In the genomic region with DNA sequence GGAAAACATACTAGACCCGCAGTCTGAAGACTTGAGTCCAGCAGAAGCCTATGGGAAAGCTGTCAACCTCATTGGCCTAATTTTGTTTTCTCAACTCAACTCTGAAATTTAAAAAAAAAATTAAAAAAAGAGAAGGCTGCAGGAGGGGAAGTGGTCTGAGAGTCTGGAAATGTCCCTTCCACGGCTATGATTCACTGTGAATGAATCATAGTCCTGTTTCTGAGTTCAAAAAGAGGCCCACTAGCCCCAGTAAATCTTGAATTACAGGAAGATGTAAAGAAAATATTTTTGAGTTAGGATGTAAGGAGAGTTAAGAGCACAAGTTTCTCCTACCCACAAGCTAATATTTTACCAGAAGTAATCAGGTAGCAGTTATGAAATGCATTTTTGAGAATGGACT, we compare ENCODE assay signal across 12 cellular contexts.
A peak's percentile ranks its signal among the peaks of the same experiment; 100 is the strongest.
DNase-seq lines count a peak whose midpoint lies in the region; ATAC-seq and TF ChIP-seq lines count a peak whose summit lies in the region.
"Had no signal": no experiment of that assay in that cellular context is flagged by ENCODE, and none has a peak within 500 bp of the region (broad histone marks: within the 10 kb centered on the region; RNA-seq: fewer than 3 reads in every experiment).

No MANE protein-coding gene starts in this region.

- BruUV-seq in PC-9 (replicated peaks; lab: Mats Ljungman, UMichigan): no TSS peak

- TF ChIP-seq CTCF in AG10803 (conservative IDR thresholded peaks at IDR 0.05; ENCODE audit: low read length): no peak
- TF ChIP-seq CTCF in SK-N-SH (IDR thresholded peaks at IDR 0.05): no peak
- no peak for TF ChIP-seq CTCF in PC-9 (conservative IDR thresholded peaks at IDR 0.05)

- H4K20me1 ChIP-seq in SK-N-SH (ENCODE audit: insufficient read depth): no peaks in the 10 kb centered on the region
- H4K20me1 ChIP-seq in PC-9 (ENCODE audit: insufficient read depth): no peaks in the 10 kb centered on the region

- 26% methylated on average over 2 of the region's 2 CpGs for WGBS in SK-N-SH (ENCODE audit: low lambda C conversion rate)

- DNase-seq in AG10803 (ENCODE audit: low read depth) (peak; percentile 4), SK-N-SH (no peak), kidney glomerular epithelial cell (lab: John Stamatoyannopoulos, UW) (peak; percentile 66), cerebellar cortex (ENCODE audit: low spot score) (no peak), PC-9 (no peak)
- DNase-seq in activated CD4-positive, alpha-beta T cell treated with anti-CD3 and anti-CD28 coated beads, Interleukin-2, amount 10 ng/mL, durations not matched to agents 7 days and 5 days: no peak
- DNase-seq: left cardiac atrium, NCI-H1694, small intestine, stomach had no signal

- no peak overlapping the region for H3K4me3 ChIP-seq in AG10803 (ENCODE audit: low read length)
- H3K4me3 ChIP-seq in SK-N-SH (ENCODE audit: low read depth in 2 of 2, low read length in 1 of 2): no peak overlapping the region
- no peak overlapping the region for H3K4me3 ChIP-seq in PC-9
- H3K4me3 ChIP-seq: stomach had no signal

- H2AFZ ChIP-seq in SK-N-SH (ENCODE audit: low read depth) (peak overlapping the region; percentile 33), PC-9 (no peak overlapping the region)

- POLR2A ChIA-PET in SK-N-SH (lab: Yijun Ruan, JAX): no interaction called here
- POLR2A ChIA-PET in activated CD4-positive, alpha-beta T cell treated with anti-CD3 and anti-CD28 coated beads, Interleukin-2, amount 10 ng/mL, durations not matched to agents 7 days and 5 days (lab: Charles Lee): no interaction called here
- POLR2A ChIA-PET in PC-9 (lab: Charles Lee; ENCODE audit: unreplicated experiment): no interaction called here

- H3K4me2 ChIP-seq in SK-N-SH: peak overlapping the region; percentile 51
- no peak overlapping the region for H3K4me2 ChIP-seq in PC-9

- H3K27me3 Mint-ChIP-seq in activated CD4-positive, alpha-beta T cell treated with anti-CD3 and anti-CD28 coated beads, Interleukin-2, amount 10 ng/mL, durations not matched to agents 7 days and 5 days: no peaks in the 10 kb centered on the region

- no peak overlapping the region for H3K27ac Mint-ChIP-seq in activated CD4-positive, alpha-beta T cell treated with anti-CD3 and anti-CD28 coated beads, Interleukin-2, amount 10 ng/mL, durations not matched to agents 7 days and 5 days

- peaks cover 3% of the 10 kb centered on the region for H3K4me1 Mint-ChIP-seq in activated CD4-positive, alpha-beta T cell treated with anti-CD3 and anti-CD28 coated beads, Interleukin-2, amount 10 ng/mL, durations not matched to agents 7 days and 5 days

- H3K4me1 ChIP-seq in SK-N-SH (ENCODE audit: control insufficient read depth in 1 of 2, insufficient read depth in 2 of 2, low read depth in 1 of 2, low read length in 1 of 2) (peaks cover 0 to 17% of the 10 kb centered on the region in 2 experiments; a peak in 2 of 4 replicates), PC-9 (replicated peaks; ENCODE audit: insufficient read depth) (no peaks in the 10 kb centered on the region)

- peak overlapping the region in 1 of 2 experiments; percentile 72; a peak in 2 of 4 replicates for H3K27ac ChIP-seq in SK-N-SH (ENCODE audit: low read depth in 2 of 2, low read length in 1 of 2)
- H3K27ac ChIP-seq in PC-9: no peak overlapping the region
- H3K27ac ChIP-seq: stomach had no signal

- H3K36me3 Mint-ChIP-seq in activated CD4-positive, alpha-beta T cell treated with anti-CD3 and anti-CD28 coated beads, Interleukin-2, amount 10 ng/mL, durations not matched to agents 7 days and 5 days (ENCODE audit: low read depth): no peaks in the 10 kb centered on the region

- no peaks in the 10 kb centered on the region for H3K79me2 ChIP-seq in SK-N-SH (ENCODE audit: insufficient read depth)
- H3K79me2 ChIP-seq in PC-9 (ENCODE audit: low read depth): no peaks in the 10 kb centered on the region

- H3F3A ChIP-seq in SK-N-SH (replicated peaks; ENCODE audit: insufficient read depth) (peaks cover 17% of the 10 kb centered on the region), PC-9 (ENCODE audit: insufficient read depth, low read depth) (no peaks in the 10 kb centered on the region)

- CTCF ChIA-PET in SK-N-SH (lab: Yijun Ruan, JAX) (no interaction called here), PC-9 (lab: Charles Lee) (no interaction called here)
- CTCF ChIA-PET in activated CD4-positive, alpha-beta T cell treated with anti-CD3 and anti-CD28 coated beads, Interleukin-2, amount 10 ng/mL, durations not matched to agents 7 days and 5 days (lab: Charles Lee): no interaction called here

- H3K9me3 ChIP-seq in SK-N-SH (no peaks in the 10 kb centered on the region), PC-9 (ENCODE audit: insufficient read depth, low read depth) (no peaks in the 10 kb centered on the region)
- H3K9me3 ChIP-seq: stomach had no signal

- H3K36me3 ChIP-seq in SK-N-SH (replicated peaks in 1 of 2; ENCODE audit: control insufficient read depth in 1 of 2, insufficient read depth in 2 of 2, low read length in 1 of 2): no peaks in the 10 kb centered on the region
- H3K36me3 ChIP-seq in PC-9 (ENCODE audit: low read depth): no peaks in the 10 kb centered on the region
- H3K36me3 ChIP-seq: stomach had no signal

- intact Hi-C loops in PC-9 (cut with micrococcal nuclease; ENCODE audit: unreplicated experiment): no loop called here

- no peaks in the 10 kb centered on the region for H3K9me2 ChIP-seq in SK-N-SH
- no peaks in the 10 kb centered on the region for H3K9me2 ChIP-seq in PC-9 (ENCODE audit: insufficient read depth)

- H3K4me3 Mint-ChIP-seq in activated CD4-positive, alpha-beta T cell treated with anti-CD3 and anti-CD28 coated beads, Interleukin-2, amount 10 ng/mL, durations not matched to agents 7 days and 5 days: no peak overlapping the region

- H3K9ac ChIP-seq in SK-N-SH: no peak overlapping the region

- no peak for TF ChIP-seq EP300 in SK-N-SH (IDR thresholded peaks at IDR 0.05; ENCODE audit: borderline replicate concordance in 1 of 2, low read depth in 1 of 2, low read length in 1 of 2)

- no peaks in the 10 kb centered on the region for H3K9me3 Mint-ChIP-seq in activated CD4-positive, alpha-beta T cell treated with anti-CD3 and anti-CD28 coated beads, Interleukin-2, amount 10 ng/mL, durations not matched to agents 7 days and 5 days

- H3K27me3 ChIP-seq in SK-N-SH (ENCODE audit: insufficient read depth): no peaks in the 10 kb centered on the region
- no peaks in the 10 kb centered on the region for H3K27me3 ChIP-seq in PC-9 (ENCODE audit: insufficient read depth, low read depth)
- H3K27me3 ChIP-seq: stomach had no signal

- peak; percentile 57 for ATAC-seq in HG02642 (IDR thresholded peaks at IDR 0.05; ENCODE audit: poor library complexity, unreplicated experiment)
- no peak for ATAC-seq in HG02840 (IDR thresholded peaks at IDR 0.05; ENCODE audit: low FRiP score, unreplicated experiment)

- no peak for TF ChIP-seq RAD21 in SK-N-SH (IDR thresholded peaks at IDR 0.05; ENCODE audit: low read length)

TF ChIP-seq in SK-N-SH, 30 proteins besides CTCF, POLR2A, EP300 and RAD21 (continues in another document):
- TF ChIP-seq JUND (IDR thresholded peaks at IDR 0.05) (peak; percentile 61), ELF1 (IDR thresholded peaks at IDR 0.05) (no peak), FOXJ3 (CRISPR knock-in tag; IDR thresholded peaks at IDR 0.05) (no peak), MEF2A (IDR thresholded peaks at IDR 0.05; ENCODE audit: borderline replicate concordance, low read depth) (no peak), GATA2 (CRISPR knock-in tag; IDR thresholded peaks at IDR 0.05) (no peak), TEAD4 (IDR thresholded peaks at IDR 0.05; ENCODE audit: borderline replicate concordance, insufficient read depth) (no peak), TCF12 (IDR thresholded peaks at IDR 0.05) (0 out of 2 replicates have a peak, but pooled peaks have one; percentile 11), YY1 (IDR thresholded peaks at IDR 0.05; ENCODE audit: low read depth) (no peak), NRF1 (IDR thresholded peaks at IDR 0.05; ENCODE audit: low read depth, low read length) (no peak), RFX5 (IDR thresholded peaks at IDR 0.05; ENCODE audit: low read length) (no peak), RCOR1 (IDR thresholded peaks at IDR 0.05; ENCODE audit: low read length) (no peak)
- TF ChIP-seq, protein P1, sequence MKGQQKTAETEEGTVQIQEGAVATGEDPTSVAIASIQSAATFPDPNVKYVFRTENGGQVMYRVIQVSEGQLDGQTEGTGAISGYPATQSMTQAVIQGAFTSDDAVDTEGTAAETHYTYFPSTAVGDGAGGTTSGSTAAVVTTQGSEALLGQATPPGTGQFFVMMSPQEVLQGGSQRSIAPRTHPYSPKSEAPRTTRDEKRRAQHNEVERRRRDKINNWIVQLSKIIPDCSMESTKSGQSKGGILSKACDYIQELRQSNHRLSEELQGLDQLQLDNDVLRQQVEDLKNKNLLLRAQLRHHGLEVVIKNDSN (IDR thresholded peaks at IDR 0.05; ENCODE audit: borderline replicate concordance, low read depth): no peak
- TF ChIP-seq, protein P2, sequence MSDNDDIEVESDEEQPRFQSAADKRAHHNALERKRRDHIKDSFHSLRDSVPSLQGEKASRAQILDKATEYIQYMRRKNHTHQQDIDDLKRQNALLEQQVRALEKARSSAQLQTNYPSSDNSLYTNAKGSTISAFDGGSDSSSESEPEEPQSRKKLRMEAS (IDR thresholded peaks at IDR 0.05; ENCODE audit: low read depth): no peak
- TF ChIP-seq, protein P3, sequence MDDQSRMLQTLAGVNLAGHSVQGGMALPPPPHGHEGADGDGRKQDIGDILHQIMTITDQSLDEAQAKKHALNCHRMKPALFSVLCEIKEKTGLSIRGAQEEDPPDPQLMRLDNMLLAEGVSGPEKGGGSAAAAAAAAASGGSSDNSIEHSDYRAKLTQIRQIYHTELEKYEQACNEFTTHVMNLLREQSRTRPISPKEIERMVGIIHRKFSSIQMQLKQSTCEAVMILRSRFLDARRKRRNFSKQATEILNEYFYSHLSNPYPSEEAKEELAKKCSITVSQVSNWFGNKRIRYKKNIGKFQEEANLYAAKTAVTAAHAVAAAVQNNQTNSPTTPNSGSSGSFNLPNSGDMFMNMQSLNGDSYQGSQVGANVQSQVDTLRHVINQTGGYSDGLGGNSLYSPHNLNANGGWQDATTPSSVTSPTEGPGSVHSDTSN (IDR thresholded peaks at IDR 0.05): no peak

Comparison
In these comparisons a context has a peak if more than half of its experiments do, and no peak if none do; other contexts are left out.
1. DNase-seq: peak in AG10803 (single experiment) and kidney glomerular epithelial cell (single experiment); none in SK-N-SH (single experiment), cerebellar cortex (single experiment), activated CD4-positive, alpha-beta T cell treated with anti-CD3 and anti-CD28 coated beads, Interleukin-2, amount 10 ng/mL, durations not matched to agents 7 days and 5 days (single experiment) and PC-9 (0 of 2).